Comparison of ENCODE assay signal across 26 cellular contexts in genomic region chr7:94923412-94923811, GRCh38. TPM values are rescaled to one million over a fixed set of nuclear protein-coding genes. Genes with fewer than 3 reads are reported as not detected.
DNase-seq lines count a peak whose midpoint lies in the region; ATAC-seq, FAIRE-seq and TF ChIP-seq lines count a peak whose summit lies in the region.
"Had no signal": no experiment of that assay in that cellular context is flagged by ENCODE, and none has a peak within 500 bp of the region (broad histone marks: within the 10 kb centered on the region; RNA-seq: fewer than 3 reads in every experiment).

No MANE protein-coding gene starts in this region.

- H3K4me3 ChIP-seq in A549 (no peak overlapping the region), Loucy (ENCODE audit: low read length, poor library complexity, severe bottlenecking) (no peak overlapping the region), SK-N-MC (peak overlapping the region; percentile 8)
- H3K4me3 ChIP-seq: MG63, SJSA1 had no signal

- H3K4me1 ChIP-seq in A549 (no peaks in the 10 kb centered on the region; the same call in 2 of the 3 replicates), Loucy (ENCODE audit: insufficient read depth, low read length, poor library complexity, severe bottlenecking) (peaks cover 11% of the 10 kb centered on the region)
- H3K4me1 ChIP-seq: Caco-2, SJSA1 had no signal

- TF ChIP-seq RAD21 in A549 (conservative IDR thresholded peaks at IDR 0.05 in 1 of 2, IDR thresholded peaks at IDR 0.05 in 1 of 2), result no peak

- no peak for DNase-seq in A549 (ENCODE audit: low read depth in 1 of 2, low spot score in 1 of 2)
- peak; percentile 90 for DNase-seq in SK-N-MC (ENCODE audit: low read depth, low spot score)
- no peak for DNase-seq in naive B cell
- no peak for DNase-seq in GDM1 (lab: John Stamatoyannopoulos, UW)
- no peak for DNase-seq in activated CD4-positive, CD25-positive, alpha-beta regulatory T cell (lab: John Stamatoyannopoulos, UW)
- no peak for DNase-seq in UCSD-AML1 (lab: John Stamatoyannopoulos, UW; ENCODE audit: unreplicated experiment)
- DNase-seq: Caco-2; CD4-positive, alpha-beta memory T cell; DMS 273 treated with DMSO at 0.1 percent for 48 hours; DND-41; H7; Karpas-422; MG63; NCI-H1092 treated with DMSO at 0.1 percent for 48 hours; NCI-H1436 treated with DMSO at 0.1 percent for 48 hours; NCI-H2029; NCI-H2227 treated with DMSO at 0.1 percent for 48 hours; NCI-H510A; NK-92 treated with Interleukin-12 subunit alpha and Interleukin-12 subunit beta, amount 100 ng/mL, for 24 hours; OCI-M1 had no signal

- no peaks in the 10 kb centered on the region for H3K36me3 ChIP-seq in Loucy (ENCODE audit: insufficient read depth, low read length)
- H3K36me3 ChIP-seq in SK-N-MC (ENCODE audit: insufficient read depth, low read length), result no peaks in the 10 kb centered on the region
- H3K36me3 ChIP-seq: MG63, SJSA1 had no signal

- H3K36me3 Mint-ChIP-seq in naive B cell, result no peaks in the 10 kb centered on the region
- H3K36me3 Mint-ChIP-seq: CD4-positive, alpha-beta memory T cell had no signal

- no peaks in the 10 kb centered on the region for H3F3A ChIP-seq in Loucy (ENCODE audit: low read depth)

- ATAC-seq in A549 (no peak), naive B cell (ENCODE audit: low read depth in 2 of 2) (peak in 1 of 2 donors; percentile 21), GM18868 (IDR thresholded peaks at IDR 0.05; ENCODE audit: unreplicated experiment) (no peak)
- ATAC-seq: Right ventricle myocardium inferior had no signal

- H3K4me3 Mint-ChIP-seq in naive B cell, result peak overlapping the region in 5 of 8 donors; percentile 10 to 48 (median 31)
- H3K4me3 Mint-ChIP-seq: CD4-positive, alpha-beta memory T cell; T-helper 1 cell treated with Interleukin-12 subunit alpha and Interleukin-12 subunit beta and Interleukin-4 antibody, amounts not matched to agents 30 μg/mL and 1 μg/mL, for 36 hours had no signal

- H4K20me1 ChIP-seq in Loucy (ENCODE audit: insufficient read depth, low read length, poor library complexity, severe bottlenecking), result no peaks in the 10 kb centered on the region

- no peak for TF ChIP-seq EP300 in A549 (IDR thresholded peaks at IDR 0.05)

- H3K9ac ChIP-seq in Loucy (ENCODE audit: low read depth, low read length, poor library complexity, severe bottlenecking), result no peak overlapping the region
- no peak overlapping the region for H3K9ac ChIP-seq in SK-N-MC (ENCODE audit: insufficient read length)

- POLR2A ChIA-PET in A549 (lab: Yijun Ruan, JAX), result no interaction called here

- H3K27ac ChIP-seq in A549, result no peak overlapping the region
- H3K27ac ChIP-seq in SK-N-MC, result peak overlapping the region; percentile 79
- H3K27ac ChIP-seq: SJSA1 had no signal

- H3K4me2 ChIP-seq in A549, result no peak overlapping the region
- peak overlapping the region; percentile 4 for H3K4me2 ChIP-seq in Loucy (ENCODE audit: low read depth, low read length, poor library complexity, severe bottlenecking)

- peak overlapping the region in 4 of 6 donors; percentile 12 to 74 (median 52) for H3K27ac Mint-ChIP-seq in naive B cell
- H3K27ac Mint-ChIP-seq: CD4-positive, alpha-beta memory T cell; T-helper 1 cell treated with Interleukin-12 subunit alpha and Interleukin-12 subunit beta and Interleukin-4 antibody, amounts not matched to agents 30 μg/mL and 1 μg/mL, for 36 hours had no signal

- no peak for TF ChIP-seq CTCF in A549 (IDR thresholded peaks at IDR 0.05)
- TF ChIP-seq CTCF in Loucy (conservative IDR thresholded peaks at IDR 0.05; ENCODE audit: low read length), result no peak

- CTCF ChIA-PET in A549 (lab: Yijun Ruan, JAX), result no interaction called here

- TF ChIP-seq POLR2A in A549 (IDR thresholded peaks at IDR 0.05; ENCODE audit: low read length), result no peak

- H3K79me2 ChIP-seq in Loucy (ENCODE audit: insufficient read depth, low read length), result no peaks in the 10 kb centered on the region

- H2AFZ ChIP-seq in Loucy (ENCODE audit: low read length), result no peak overlapping the region

- FAIRE-seq in A549 (lab: Jason Lieb, UNC), result peak; percentile 54
- FAIRE-seq: GM18507 had no signal

- H3K4me1 Mint-ChIP-seq in naive B cell, result peaks cover 14 to 32% (median 25%) of the 10 kb centered on the region in 3 donors
- H3K4me1 Mint-ChIP-seq: CD4-positive, alpha-beta memory T cell had no signal

- no peaks in the 10 kb centered on the region for H3K9me3 ChIP-seq in A549
- no peaks in the 10 kb centered on the region for H3K9me3 ChIP-seq in Loucy (ENCODE audit: insufficient read depth, low read depth, low read length)
- no peaks in the 10 kb centered on the region for H3K9me3 ChIP-seq in SK-N-MC (ENCODE audit: low read depth, low read length)
- H3K9me3 ChIP-seq: Caco-2, MG63, SJSA1 had no signal

- no peaks in the 10 kb centered on the region for H3K27me3 ChIP-seq in Loucy (ENCODE audit: insufficient read depth, low read length, poor library complexity, severe bottlenecking)
- H3K27me3 ChIP-seq: MG63, SJSA1 had no signal

- H3K9me2 ChIP-seq in Loucy (replicated peaks; ENCODE audit: low read depth, low read length), result no peaks in the 10 kb centered on the region

- H3K9me3 Mint-ChIP-seq in naive B cell, result no peaks in the 10 kb centered on the region
- H3K9me3 Mint-ChIP-seq: CD4-positive, alpha-beta memory T cell; T-helper 1 cell treated with Interleukin-12 subunit alpha and Interleukin-12 subunit beta and Interleukin-4 antibody, amounts not matched to agents 30 μg/mL and 1 μg/mL, for 36 hours had no signal

- no peaks in the 10 kb centered on the region for H3K27me3 Mint-ChIP-seq in naive B cell
- H3K27me3 Mint-ChIP-seq: CD4-positive, alpha-beta memory T cell had no signal

TF ChIP-seq in A549, 52 proteins besides CTCF, POLR2A, EP300 and RAD21:
- no peak for TF ChIP-seq KDM5A (IDR thresholded peaks at IDR 0.05)

RNA-seq across cellular contexts. Expression of gene PPP1R9A, which starts 16.0 kb away (rescaled TPM):
- 15.5 and 18.7 TPM in 2 replicates for polyA plus RNA-seq in A549 (2011; rRNA removed)
- polyA plus RNA-seq in A549 (2012; cell fraction: cytosol; rRNA removed), result 1.0 TPM in 2 replicates
- polyA plus RNA-seq in A549 (2012; cell fraction: nucleus; rRNA removed), result 3.5 and 4.8 TPM in 2 replicates
- 4.9 to 5.8 TPM (median 5.0 TPM) in 3 replicates for polyA plus RNA-seq in A549 (2017; fragmentation: RNase III; extraction: RNeasy Plus Mini Kit Qiagen cat#74134 plus additional on column Dnase treatment)
- 25.0 TPM in 2 replicates for polyA minus RNA-seq in A549 (2011; rRNA and poly(A)+ RNA removed)
- 1 to 10 TPM in 5 of 6 donors, under 1 TPM in 1; 0.63 to 2.2 (median 1.4) TPM for polyA plus RNA-seq in naive B cell (ENCODE audit: low read depth in 6 of 6)
- polyA plus RNA-seq: CD4-positive, alpha-beta memory T cell had no signal
